Comparison of ENCODE assay signal across 16 cellular contexts in the genomic region with DNA sequence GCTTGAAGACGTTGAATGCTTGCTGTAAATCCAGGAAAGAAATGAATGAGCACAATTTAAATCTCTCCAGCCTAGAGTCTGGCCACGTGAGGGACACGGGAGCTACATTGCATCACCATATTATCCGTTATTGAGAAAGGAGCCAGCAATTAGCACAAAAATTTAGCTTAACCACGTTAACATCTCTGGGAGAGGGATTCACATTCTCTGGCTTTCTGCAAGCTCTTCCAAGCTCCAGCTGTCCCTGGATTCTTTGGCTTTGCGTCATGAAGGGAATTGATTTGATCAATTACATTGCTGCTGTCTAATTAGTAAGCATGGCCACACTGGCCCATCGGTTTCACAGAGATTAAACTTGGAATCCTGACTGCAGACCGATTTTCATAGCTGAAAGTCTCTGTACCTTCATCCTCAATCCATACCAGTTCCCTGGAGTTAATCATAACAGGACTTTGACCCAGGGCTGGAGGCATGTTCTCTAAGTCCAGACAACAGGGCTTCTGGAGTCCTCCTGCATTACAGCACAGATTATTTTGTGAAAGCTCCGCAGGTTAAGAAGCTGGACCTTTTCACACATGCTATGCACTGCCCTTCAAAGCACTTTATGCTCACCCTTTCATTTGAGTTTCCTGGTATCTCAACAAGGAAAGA. TPM values are rescaled to one million over a fixed set of nuclear protein-coding genes. Genes with fewer than 3 reads are reported as not detected.
A peak's percentile ranks its signal among the peaks of the same experiment; 100 is the strongest.
DNase-seq lines count a peak whose midpoint lies in the region; ATAC-seq and TF ChIP-seq lines count a peak whose summit lies in the region.
"Had no signal": no experiment of that assay in that cellular context is flagged by ENCODE, and none has a peak within 500 bp of the region (broad histone marks: within the 10 kb centered on the region; RNA-seq: fewer than 3 reads in every experiment).

No MANE protein-coding gene starts in this region.

- H3K4me2 ChIP-seq in SK-N-SH (peak overlapping the region; percentile 41), skeletal muscle satellite cell (ENCODE audit: low read length) (peak overlapping the region; percentile 20)

- no peak for TF ChIP-seq RAD21 in SK-N-SH (IDR thresholded peaks at IDR 0.05; ENCODE audit: low read length)

- no peaks in the 10 kb centered on the region for H4K20me1 ChIP-seq in SK-N-SH (ENCODE audit: insufficient read depth)

- peaks cover 4% of the 10 kb centered on the region for H3K79me2 ChIP-seq in SK-N-SH (ENCODE audit: insufficient read depth)

- POLR2A ChIA-PET in SK-N-SH (lab: Yijun Ruan, JAX), result no interaction called here
- POLR2A ChIA-PET in CD4-positive, alpha-beta T cell (lab: Charles Lee), result no interaction called here
- POLR2A ChIA-PET in CD8-positive, alpha-beta memory T cell (lab: Charles Lee), result no interaction called here

- H3K9me2 ChIP-seq in SK-N-SH, result no peaks in the 10 kb centered on the region

- no peak overlapping the region for H3K27ac Mint-ChIP-seq in CD4-positive, alpha-beta T cell
- no peak overlapping the region for H3K27ac Mint-ChIP-seq in CD8-positive, alpha-beta memory T cell
- H3K27ac Mint-ChIP-seq: activated naive CD8-positive, alpha-beta T cell treated with anti-CD3 and anti-CD28 coated beads for 36 hours; T-helper 1 cell treated with Interleukin-12 subunit alpha and Interleukin-12 subunit beta and Interleukin-4 antibody, amounts not matched to agents 30 μg/mL and 1 μg/mL, for 36 hours had no signal

- H3K27ac ChIP-seq in SK-N-SH (ENCODE audit: low read depth in 2 of 2, low read length in 1 of 2), result peak overlapping the region in 1 of 2 experiments; percentile 40; a peak in 2 of 4 replicates
- H3K27ac ChIP-seq in CD4-positive, alpha-beta T cell (ENCODE audit: low read depth, low read length), result no peak overlapping the region
- no peak overlapping the region for H3K27ac ChIP-seq in CD8-positive, alpha-beta memory T cell (ENCODE audit: low read depth, low read length)
- H3K27ac ChIP-seq: suprapubic skin had no signal

- TF ChIP-seq CTCF in SK-N-SH (IDR thresholded peaks at IDR 0.05), result no peak
- no peak for TF ChIP-seq CTCF in fibroblast of villous mesenchyme (IDR thresholded peaks at IDR 0.05; ENCODE audit: insufficient read depth, low read depth, low read length)
- TF ChIP-seq CTCF in CD4-positive, alpha-beta T cell (IDR thresholded peaks at IDR 0.05), result no peak

- peak overlapping the region; percentile 31; the same call in 1 of the 2 replicates for H2AFZ ChIP-seq in SK-N-SH (ENCODE audit: low read depth)

- H3K9ac ChIP-seq in SK-N-SH (no peak overlapping the region), skeletal muscle satellite cell (ENCODE audit: low read depth, low read length) (no peak overlapping the region)

- no peaks in the 10 kb centered on the region for H3K9me3 Mint-ChIP-seq in CD4-positive, alpha-beta T cell
- H3K9me3 Mint-ChIP-seq in CD8-positive, alpha-beta memory T cell, result no peaks in the 10 kb centered on the region
- H3K9me3 Mint-ChIP-seq: activated naive CD8-positive, alpha-beta T cell treated with anti-CD3 and anti-CD28 coated beads for 36 hours; T-helper 1 cell treated with Interleukin-12 subunit alpha and Interleukin-12 subunit beta and Interleukin-4 antibody, amounts not matched to agents 30 μg/mL and 1 μg/mL, for 36 hours had no signal

- no peak for TF ChIP-seq EP300 in SK-N-SH (IDR thresholded peaks at IDR 0.05; ENCODE audit: borderline replicate concordance in 1 of 2, low read depth in 1 of 2, low read length in 1 of 2)

- H3K4me3 Mint-ChIP-seq in CD4-positive, alpha-beta T cell, result no peak overlapping the region
- H3K4me3 Mint-ChIP-seq in CD8-positive, alpha-beta memory T cell, result no peak overlapping the region
- H3K4me3 Mint-ChIP-seq: activated naive CD8-positive, alpha-beta T cell treated with anti-CD3 and anti-CD28 coated beads for 36 hours; T-helper 1 cell treated with Interleukin-12 subunit alpha and Interleukin-12 subunit beta and Interleukin-4 antibody, amounts not matched to agents 30 μg/mL and 1 μg/mL, for 36 hours had no signal

- peak; percentile 28 for DNase-seq in SKM-1 treated with dmso at 0.1 percent for 144 hours (lab: John Stamatoyannopoulos, UW; ENCODE audit: unreplicated experiment)
- DNase-seq in SKM-1 (lab: John Stamatoyannopoulos, UW; ENCODE audit: unreplicated experiment), result no peak
- DNase-seq in SK-N-SH, result no peak
- DNase-seq in fibroblast of villous mesenchyme (ENCODE audit: low read depth), result peak; percentile 53
- DNase-seq in CD4-positive, alpha-beta T cell, result no peak
- DNase-seq in DMS114 treated with DMSO at 0.1 percent for 48 hours (lab: John Stamatoyannopoulos, UW; ENCODE audit: unreplicated experiment), result no peak
- no peak for DNase-seq in CD8-positive, alpha-beta memory T cell
- DNase-seq: activated CD4-positive, alpha-beta T cell treated with anti-CD3 and anti-CD28 coated beads for 4 hours; activated naive CD8-positive, alpha-beta T cell treated with anti-CD3 and anti-CD28 coated beads for 36 hours; activated T-cell treated with anti-CD3 and anti-CD28 coated beads, Interleukin-2, amount 50 U/mL, for 1 hour; erythroblast; occipital lobe had no signal

- H3K27me3 Mint-ChIP-seq in CD4-positive, alpha-beta T cell, result peaks cover 60% of the 10 kb centered on the region
- peaks cover 14 to 47% of the 10 kb centered on the region in 2 donors for H3K27me3 Mint-ChIP-seq in CD8-positive, alpha-beta memory T cell

- ATAC-seq in CD4-positive, alpha-beta T cell (ENCODE audit: poor library complexity), result no peak

- H3K4me1 Mint-ChIP-seq in CD4-positive, alpha-beta T cell (ENCODE audit: low read depth), result no peaks in the 10 kb centered on the region
- peaks cover 0 to 2% (median 0%) of the 10 kb centered on the region in 3 donors for H3K4me1 Mint-ChIP-seq in CD8-positive, alpha-beta memory T cell
- H3K4me1 Mint-ChIP-seq: activated naive CD8-positive, alpha-beta T cell treated with anti-CD3 and anti-CD28 coated beads for 36 hours had no signal

- H3K4me1 ChIP-seq in SK-N-SH (ENCODE audit: control insufficient read depth in 1 of 2, insufficient read depth in 2 of 2, low read depth in 1 of 2, low read length in 1 of 2) (peaks cover 0 to 13% of the 10 kb centered on the region in 2 experiments; a peak in 1 of 4 replicates), skeletal muscle satellite cell (ENCODE audit: control insufficient read depth, insufficient read depth, low read length) (peaks cover 16% of the 10 kb centered on the region)
- no peaks in the 10 kb centered on the region for H3K4me1 ChIP-seq in CD8-positive, alpha-beta memory T cell (ENCODE audit: insufficient read depth, low read length)
- H3K4me1 ChIP-seq: suprapubic skin had no signal

- H3K9me3 ChIP-seq in SK-N-SH (no peaks in the 10 kb centered on the region), skeletal muscle satellite cell (replicated peaks; ENCODE audit: low read length) (no peaks in the 10 kb centered on the region)
- no peaks in the 10 kb centered on the region for H3K9me3 ChIP-seq in CD4-positive, alpha-beta T cell (ENCODE audit: control insufficient read depth, low read length)
- no peaks in the 10 kb centered on the region for H3K9me3 ChIP-seq in CD8-positive, alpha-beta memory T cell (ENCODE audit: low read length)
- H3K9me3 ChIP-seq: suprapubic skin had no signal

- H3K36me3 ChIP-seq in SK-N-SH (replicated peaks in 1 of 2; ENCODE audit: control insufficient read depth in 1 of 2, insufficient read depth in 2 of 2, low read length in 1 of 2) (no peaks in the 10 kb centered on the region), skeletal muscle satellite cell (ENCODE audit: insufficient read depth, low read length) (no peaks in the 10 kb centered on the region)
- H3K36me3 ChIP-seq in CD8-positive, alpha-beta memory T cell (ENCODE audit: insufficient read depth, low read length), result no peaks in the 10 kb centered on the region
- H3K36me3 ChIP-seq: suprapubic skin had no signal

- H3K36me3 Mint-ChIP-seq in CD4-positive, alpha-beta T cell (ENCODE audit: low read depth), result no peaks in the 10 kb centered on the region
- peaks cover 0 to 3% (median 0%) of the 10 kb centered on the region in 3 donors for H3K36me3 Mint-ChIP-seq in CD8-positive, alpha-beta memory T cell
- H3K36me3 Mint-ChIP-seq: activated naive CD8-positive, alpha-beta T cell treated with anti-CD3 and anti-CD28 coated beads for 36 hours had no signal

- CTCF ChIA-PET in SK-N-SH (lab: Yijun Ruan, JAX), result interaction anchor here (0.7 to 1.4 kb wide), 4 partner anchors 10 to 620 kb away, joined by 3 to 4 read pairs (median 3); no protein-coding TSS in a partner anchor
- CTCF ChIA-PET in CD4-positive, alpha-beta T cell (lab: Charles Lee), result no interaction called here
- CTCF ChIA-PET in CD8-positive, alpha-beta memory T cell (lab: Charles Lee), result interaction anchor here (1.7 kb wide), 1 partner anchor 23 kb away, joined by 6 read pairs; no protein-coding TSS in a partner anchor

- peaks cover 15% of the 10 kb centered on the region for H3F3A ChIP-seq in SK-N-SH (replicated peaks; ENCODE audit: insufficient read depth)

- H3K27me3 ChIP-seq in SK-N-SH (ENCODE audit: insufficient read depth) (no peaks in the 10 kb centered on the region), skeletal muscle satellite cell (ENCODE audit: control insufficient read depth, insufficient read depth, low read length) (no peaks in the 10 kb centered on the region)
- no peaks in the 10 kb centered on the region for H3K27me3 ChIP-seq in CD4-positive, alpha-beta T cell (ENCODE audit: control insufficient read depth, insufficient read depth, low read length)
- H3K27me3 ChIP-seq in CD8-positive, alpha-beta memory T cell (ENCODE audit: insufficient read depth, low read length, poor library complexity, severe bottlenecking), result no peaks in the 10 kb centered on the region

- intact Hi-C loops in CD4-positive, alpha-beta T cell (cut with DNase I, micrococcal nuclease), result no loop called here

- H3K4me3 ChIP-seq in SK-N-SH (ENCODE audit: low read depth in 2 of 2, low read length in 1 of 2) (no peak overlapping the region), fibroblast of villous mesenchyme (ENCODE audit: low read depth, low read length) (no peak overlapping the region), skeletal muscle satellite cell (ENCODE audit: low read length) (no peak overlapping the region)
- H3K4me3 ChIP-seq in CD8-positive, alpha-beta memory T cell (ENCODE audit: low read length), result no peak overlapping the region
- H3K4me3 ChIP-seq: suprapubic skin had no signal

- WGBS in SK-N-SH (ENCODE audit: low lambda C conversion rate), result 16% methylated on average over 9 of the region's 9 CpGs

TF ChIP-seq in SK-N-SH, 30 proteins besides CTCF, POLR2A, EP300 and RAD21 (continues in another document):
- peak; percentile 34; the same call in 1 of the 2 replicates for TF ChIP-seq TCF12 (IDR thresholded peaks at IDR 0.05)

RNA-seq across cellular contexts. Expression of a gene that starts 31.6 kb away (rescaled TPM):
- 1.9 and 2.2 TPM in 2 replicates for polyA plus RNA-seq in SK-N-SH (2012; rRNA removed)
- polyA plus RNA-seq in SK-N-SH (2012; cell fraction: cytosol; rRNA removed), result 0.91 and 2.0 TPM in 2 replicates
- polyA plus RNA-seq in SK-N-SH (2012; cell fraction: nucleus; rRNA removed), result 1.2 and 2.4 TPM in 2 replicates
- total RNA-seq in fibroblast of villous mesenchyme, result under 0.01 and 0.43 TPM in 2 replicates
- total RNA-seq in skeletal muscle satellite cell (2012; rRNA removed), result 0.25 and 0.87 TPM in 2 replicates
- total RNA-seq in CD4-positive, alpha-beta T cell, result not detected
- not detected for total RNA-seq in CD8-positive, alpha-beta memory T cell
- not detected for polyA plus RNA-seq in CD8-positive, alpha-beta memory T cell
- total RNA-seq: A673; activated naive CD8-positive, alpha-beta T cell treated with anti-CD3 and anti-CD28 coated beads for 36 hours had no signal

Comparison
In these comparisons a context has a peak if more than half of its experiments do, and no peak if none do; other contexts are left out.
1. DNase-seq: peak in SKM-1 treated with dmso at 0.1 percent for 144 hours (single experiment) and fibroblast of villous mesenchyme (single experiment); none in SKM-1 (single experiment), SK-N-SH (single experiment), CD4-positive, alpha-beta T cell (0 of 10), DMS114 treated with DMSO at 0.1 percent for 48 hours (single experiment) and CD8-positive, alpha-beta memory T cell (0 of 5).